3 cellular contexts compared by ENCODE assay signal in genomic region chr12:100114574-100114973, GRCh38.
A peak's percentile ranks its signal among the peaks of the same experiment; 100 is the strongest.
TF ChIP-seq lines count a peak whose summit lies in the region.

No MANE protein-coding gene starts in this region.

TF ChIP-seq in SK-N-SH, 30 proteins besides CTCF, POLR2A, EP300 and RAD21 (continues in another document):
- TF ChIP-seq REST (IDR thresholded peaks at IDR 0.05; ENCODE audit: low read depth, low read length) (no peak), USF1 (IDR thresholded peaks at IDR 0.05; ENCODE audit: borderline replicate concordance, low read depth) (no peak), GABPA (IDR thresholded peaks at IDR 0.05; ENCODE audit: low read depth) (no peak), RFX5 (IDR thresholded peaks at IDR 0.05; ENCODE audit: low read length) (no peak), ZBTB33 (IDR thresholded peaks at IDR 0.05; ENCODE audit: borderline replicate concordance, low read depth) (no peak), POLR2AphosphoS5 (IDR thresholded peaks at IDR 0.05; ENCODE audit: low read depth, low read length) (no peak), USF2 (IDR thresholded peaks at IDR 0.05; ENCODE audit: borderline replicate concordance, low read depth, low read length) (no peak), MXI1 (IDR thresholded peaks at IDR 0.05; ENCODE audit: low read depth, low read length) (no peak), TEAD4 (IDR thresholded peaks at IDR 0.05; ENCODE audit: borderline replicate concordance, insufficient read depth) (no peak), FOSL2 (IDR thresholded peaks at IDR 0.05; ENCODE audit: borderline replicate concordance, low read depth) (no peak), EZH2phosphoT487 (IDR thresholded peaks at IDR 0.05; ENCODE audit: borderline replicate concordance, low read depth) (no peak)

TF ChIP-seq in SK-N-SH treated with all-trans-retinoic acid at 6 μM for 48 hours, 23 proteins besides CTCF, POLR2A, EP300 and RAD21 (continued from another document):
- TF ChIP-seq ZNF8 (CRISPR knock-in tag; IDR thresholded peaks at IDR 0.05) (no peak), GLIS3 (CRISPR knock-in tag; IDR thresholded peaks at IDR 0.05) (no peak), CREB5 (CRISPR knock-in tag; IDR thresholded peaks at IDR 0.05; ENCODE audit: low read depth) (no peak), POU6F1 (CRISPR knock-in tag; IDR thresholded peaks at IDR 0.05; ENCODE audit: borderline replicate concordance, low read depth) (no peak), PATZ1 (CRISPR knock-in tag; IDR thresholded peaks at IDR 0.05; ENCODE audit: borderline replicate concordance) (no peak), ZFP3 (CRISPR knock-in tag; IDR thresholded peaks at IDR 0.05) (no peak), ZC3H10 (CRISPR knock-in tag; IDR thresholded peaks at IDR 0.05) (no peak), ISL1 (CRISPR knock-in tag; IDR thresholded peaks at IDR 0.05) (no peak)
TF ChIP-seq in SK-N-SH treated with all-trans-retinoic acid at 6 μM for 48 hours: peak in this region for 0.

TF ChIP-seq in GM12878, 131 proteins besides CTCF, POLR2A, EP300 and RAD21 (continued from another document):
- TF ChIP-seq PKNOX1 (IDR thresholded peaks at IDR 0.05) (peak; percentile 79), ESRRA (IDR thresholded peaks at IDR 0.05; ENCODE audit: low read length) (no peak), SIN3A (IDR thresholded peaks at IDR 0.05; ENCODE audit: low read depth, low read length) (no peak), TARDBP (IDR thresholded peaks at IDR 0.05; ENCODE audit: borderline replicate concordance) (no peak), HSF1 (IDR thresholded peaks at IDR 0.05; ENCODE audit: low read depth, low read length) (no peak), BRCA1 (IDR thresholded peaks at IDR 0.05; ENCODE audit: low read depth, low read length) (no peak), ZNF24 (IDR thresholded peaks at IDR 0.05) (no peak), JUND (IDR thresholded peaks at IDR 0.05; ENCODE audit: low read depth, low read length) (no peak), SIX5 (IDR thresholded peaks at IDR 0.05; ENCODE audit: low read depth, low read length, severe bottlenecking) (no peak), ATF7 (IDR thresholded peaks at IDR 0.05; ENCODE audit: low read depth) (no peak), FOS (IDR thresholded peaks at IDR 0.05; ENCODE audit: borderline replicate concordance, extremely low read depth, insufficient read length) (no peak), MTA2 (IDR thresholded peaks at IDR 0.05; ENCODE audit: low read depth) (peak; percentile 71)
